In genomic region chr12:79162948-79163347, GRCh38 we compare ENCODE assay signal across 30 cellular contexts.
DNase-seq lines count a peak whose midpoint lies in the region; ATAC-seq and TF ChIP-seq lines count a peak whose summit lies in the region.
"Had no signal": no experiment of that assay in that cellular context is flagged by ENCODE, and none has a peak within 500 bp of the region (broad histone marks: within the 10 kb centered on the region; RNA-seq: fewer than 3 reads in every experiment).

No MANE protein-coding gene starts in this region.

- intact Hi-C loops in IMR-90 (cut with micrococcal nuclease): no loop called here
- intact Hi-C loops in activated CD4-positive, alpha-beta T cell treated with anti-CD3 and anti-CD28 coated beads, Interleukin-2, amount 10 ng/mL, durations not matched to agents 24 days and 14 days (cut with micrococcal nuclease): no loop called here

- no peak overlapping the region for H3K56ac ChIP-seq in IMR-90 (ENCODE audit: extremely low read depth, insufficient read depth, low read length)

- no peak overlapping the region for H2AK9ac ChIP-seq in IMR-90 (replicated peaks; ENCODE audit: low read depth, low read length, poor library complexity)

- WGBS in IMR-90 (ENCODE audit: extremely low coverage in 2 of 2, insufficient read length in 1 of 2), 2 experiments: 60% methylated on average over 1 of the region's 1 CpG; no CpG with 5 or more reads in 1 of the 2 experiments

- H3K27ac ChIP-seq in IMR-90 (ENCODE audit: insufficient read depth, low read length): no peak overlapping the region
- H3K27ac ChIP-seq: A549, PC-9, testis, uterus had no signal

- POLR2A ChIA-PET in IMR-90 (lab: Charles Lee; ENCODE audit: unreplicated experiment): no interaction called here

- DNase-seq in Ammon's horn (ENCODE audit: low spot score): peak; percentile 18
- DNase-seq in IMR-90: no peak
- DNase-seq in adipocyte (ENCODE audit: low read depth): peak; percentile 16
- DNase-seq in activated CD4-positive, alpha-beta T cell treated with anti-CD3 and anti-CD28 coated beads, Interleukin-2, amount 10 ng/mL, durations not matched to agents 24 days and 14 days: no peak
- DNase-seq in cortex of kidney (lab: John Stamatoyannopoulos, UW): no peak
- no peak for DNase-seq in NCI-H2196 treated with DMSO at 0.1 percent for 48 hours (lab: John Stamatoyannopoulos, UW; ENCODE audit: unreplicated experiment)
- DNase-seq: activated B cell treated with CpG ODN at 0.5 μM for 24 hours; activated naive CD4-positive, alpha-beta T cell treated with anti-CD3 and anti-CD28 coated beads for 36 hours; anterior cingulate cortex; CD8-positive, alpha-beta memory T cell; effector memory CD4-positive, alpha-beta T cell; erythroblast; HFFc6; midbrain; naive thymus-derived CD8-positive, alpha-beta T cell; NCI-H1105 treated with DMSO at 0.1 percent for 48 hours; NCI-H2029 treated with DMSO at 0.1 percent for 48 hours; NCI-H446; NCI-H82; PC-9; SHP77 treated with DMSO at 0.1 percent for 48 hours; stimulated activated naive CD8-positive, alpha-beta T cell treated with anti-CD3 and anti-CD28 coated beads, Interleukin-15, Interleukin-2, amounts not matched to agents 100 U/mL and 50 U/mL, for 24 hours; SW 1271; testis; uterus had no signal

- no peak for TF ChIP-seq POLR2A in IMR-90 (IDR thresholded peaks at IDR 0.05; ENCODE audit: low read depth, low read length)

- peak; percentile 50 for ATAC-seq in GM21390 (IDR thresholded peaks at IDR 0.05; ENCODE audit: unreplicated experiment)
- ATAC-seq in IMR-90 (ENCODE audit: low read depth): peak; percentile 49
- no peak for ATAC-seq in GM21576 (IDR thresholded peaks at IDR 0.05; ENCODE audit: unreplicated experiment)
- ATAC-seq: A549; GM23338; naive thymus-derived CD8-positive, alpha-beta T cell; stimulated activated naive CD8-positive, alpha-beta T cell treated with anti-CD3 and anti-CD28 coated beads, Interleukin-15, Interleukin-2, amounts not matched to agents 100 U/mL and 50 U/mL, for 24 hours had no signal

- H3K4me2 ChIP-seq in IMR-90 (ENCODE audit: low read depth, low read length): no peak overlapping the region
- H3K4me2 ChIP-seq: A549, GM23338, PC-9 had no signal

- no peaks in the 10 kb centered on the region for H3K4me1 Mint-ChIP-seq in activated CD4-positive, alpha-beta T cell treated with anti-CD3 and anti-CD28 coated beads, Interleukin-2, amount 10 ng/mL, durations not matched to agents 24 days and 14 days
- H3K4me1 Mint-ChIP-seq: activated B cell treated with CpG ODN at 0.5 μM for 24 hours; B cell; CD8-positive, alpha-beta memory T cell; GM23338; naive thymus-derived CD8-positive, alpha-beta T cell had no signal

- TF ChIP-seq CTCF in IMR-90 (conservative IDR thresholded peaks at IDR 0.05; ENCODE audit: low read depth, low read length): no peak

- H2AK5ac ChIP-seq in IMR-90 (ENCODE audit: low read depth, low read length): no peak overlapping the region

- H3K4me3 ChIP-seq in IMR-90 (ENCODE audit: insufficient read depth, low read depth, low read length): no peak overlapping the region
- no peak overlapping the region for H3K4me3 ChIP-seq in adipocyte (ENCODE audit: low read length)
- H3K4me3 ChIP-seq: A549, GM23338, PC-9, testis, uterus had no signal

- TF ChIP-seq RAD21 in IMR-90 (IDR thresholded peaks at IDR 0.05; ENCODE audit: low read length): no peak

- H3K27me3 ChIP-seq in IMR-90 (ENCODE audit: control insufficient read depth, insufficient read depth, low read length) (no peaks in the 10 kb centered on the region), adipocyte (replicated peaks; ENCODE audit: control insufficient read depth, insufficient read depth, low read length) (no peaks in the 10 kb centered on the region)
- H3K27me3 ChIP-seq: testis, uterus had no signal

- H3K4ac ChIP-seq in IMR-90 (ENCODE audit: low read depth, low read length): no peak overlapping the region

- no peak overlapping the region for H2AFZ ChIP-seq in IMR-90 (replicated peaks; ENCODE audit: low read length, poor library complexity)
- H2AFZ ChIP-seq: GM23338, PC-9 had no signal

- CTCF ChIA-PET in IMR-90 (lab: Yijun Ruan, JAX): interaction anchor here (0.6 to 1.1 kb wide), 2 partner anchors 11 to 16 kb away, joined by 3 to 5 read pairs; no protein-coding TSS in a partner anchor

- H3K9me3 Mint-ChIP-seq in activated CD4-positive, alpha-beta T cell treated with anti-CD3 and anti-CD28 coated beads, Interleukin-2, amount 10 ng/mL, durations not matched to agents 24 days and 14 days: no peaks in the 10 kb centered on the region
- H3K9me3 Mint-ChIP-seq: activated B cell treated with CpG ODN at 0.5 μM for 24 hours, GM23338, HFFc6 had no signal

- in situ Hi-C loops in IMR-90 (cut with MboI; ENCODE audit: low sequenced_read_pairs): no loop called here

- no peak overlapping the region for H4K8ac ChIP-seq in IMR-90 (ENCODE audit: low read depth in 2 of 2, low read length in 2 of 2)

- no peak overlapping the region for H3K23ac ChIP-seq in IMR-90 (ENCODE audit: low read depth, low read length)

- H3K9me3 ChIP-seq in IMR-90 (ENCODE audit: control insufficient read depth, insufficient read depth, low read length): no peaks in the 10 kb centered on the region
- no peaks in the 10 kb centered on the region for H3K9me3 ChIP-seq in adipocyte (ENCODE audit: control insufficient read depth, low read length)
- H3K9me3 ChIP-seq: A549, testis, uterus had no signal

- H3K9me1 ChIP-seq in IMR-90 (ENCODE audit: insufficient read depth, low read length): no peaks in the 10 kb centered on the region

- H3K79me1 ChIP-seq in IMR-90 (ENCODE audit: low read depth in 1 of 2, low read length in 2 of 2): no peaks in the 10 kb centered on the region

- H2BK20ac ChIP-seq in IMR-90 (ENCODE audit: low read depth, low read length): no peak overlapping the region

- no peak overlapping the region for H3K27ac Mint-ChIP-seq in activated CD4-positive, alpha-beta T cell treated with anti-CD3 and anti-CD28 coated beads, Interleukin-2, amount 10 ng/mL, durations not matched to agents 24 days and 14 days
- H3K27ac Mint-ChIP-seq: activated B cell treated with CpG ODN at 0.5 μM for 24 hours; activated naive CD4-positive, alpha-beta T cell treated with anti-CD3 and anti-CD28 coated beads for 36 hours; B cell; CD8-positive, alpha-beta memory T cell; GM23338; HFFc6; naive thymus-derived CD8-positive, alpha-beta T cell had no signal

- no peak overlapping the region for H4K91ac ChIP-seq in IMR-90 (ENCODE audit: insufficient read depth, low read depth, low read length)

- no peak overlapping the region for H2BK120ac ChIP-seq in IMR-90 (ENCODE audit: low read depth, low read length)

- H3K36me3 Mint-ChIP-seq in activated CD4-positive, alpha-beta T cell treated with anti-CD3 and anti-CD28 coated beads, Interleukin-2, amount 10 ng/mL, durations not matched to agents 24 days and 14 days (ENCODE audit: low read depth): no peaks in the 10 kb centered on the region
- H3K36me3 Mint-ChIP-seq: CD8-positive, alpha-beta memory T cell; naive thymus-derived CD8-positive, alpha-beta T cell had no signal

- no peaks in the 10 kb centered on the region for H4K20me1 ChIP-seq in IMR-90 (ENCODE audit: insufficient read depth, low read length)

- no peak overlapping the region for H4K5ac ChIP-seq in IMR-90 (ENCODE audit: low read depth, low read length)

- no peaks in the 10 kb centered on the region for H3K27me3 Mint-ChIP-seq in activated CD4-positive, alpha-beta T cell treated with anti-CD3 and anti-CD28 coated beads, Interleukin-2, amount 10 ng/mL, durations not matched to agents 24 days and 14 days
- H3K27me3 Mint-ChIP-seq: activated B cell treated with CpG ODN at 0.5 μM for 24 hours; B cell; CD8-positive, alpha-beta memory T cell; naive thymus-derived CD8-positive, alpha-beta T cell had no signal

- no peak overlapping the region for H3K9ac ChIP-seq in IMR-90 (ENCODE audit: low read depth, low read length)
- no peak overlapping the region for H3K9ac ChIP-seq in adipocyte (ENCODE audit: low read length)

- no peak overlapping the region for H2BK15ac ChIP-seq in IMR-90 (ENCODE audit: low read depth, low read length)

- H3K4me1 ChIP-seq in IMR-90 (ENCODE audit: control insufficient read depth, insufficient read depth, low read length) (no peaks in the 10 kb centered on the region), adipocyte (ENCODE audit: control insufficient read depth, insufficient read depth, low read length) (no peaks in the 10 kb centered on the region)
- H3K4me1 ChIP-seq: testis, uterus had no signal

- H3K4me3 Mint-ChIP-seq in activated CD4-positive, alpha-beta T cell treated with anti-CD3 and anti-CD28 coated beads, Interleukin-2, amount 10 ng/mL, durations not matched to agents 24 days and 14 days: no peak overlapping the region
- H3K4me3 Mint-ChIP-seq: activated B cell treated with CpG ODN at 0.5 μM for 24 hours; activated naive CD4-positive, alpha-beta T cell treated with anti-CD3 and anti-CD28 coated beads for 36 hours; B cell; CD8-positive, alpha-beta memory T cell; GM23338; HFFc6; naive thymus-derived CD8-positive, alpha-beta T cell had no signal

- dilution Hi-C loops in IMR-90 (cut with HindIII; ENCODE audit: low sequenced_read_pairs, unreplicated experiment): no loop called here

- no peak overlapping the region for H3K14ac ChIP-seq in IMR-90 (replicated peaks; ENCODE audit: low read depth, low read length)

- no peak overlapping the region for H3K18ac ChIP-seq in IMR-90 (ENCODE audit: low read depth, low read length)

- no TSS peak for BruUV-seq in IMR-90 (replicated peaks; lab: Mats Ljungman, UMichigan)

- H2BK5ac ChIP-seq in IMR-90 (ENCODE audit: low read depth, low read length, poor library complexity, severe bottlenecking): no peak overlapping the region

- H3K36me3 ChIP-seq in IMR-90 (ENCODE audit: control insufficient read depth, insufficient read depth, low read length) (no peaks in the 10 kb centered on the region), adipocyte (ENCODE audit: control insufficient read depth, insufficient read depth, low read length, severe bottlenecking) (no peaks in the 10 kb centered on the region)
- H3K36me3 ChIP-seq: uterus had no signal

TF ChIP-seq in IMR-90, 13 proteins besides CTCF, POLR2A, EP300 and RAD21:
- TF ChIP-seq RCOR1 (IDR thresholded peaks at IDR 0.05; ENCODE audit: insufficient replicate concordance, low read length) (no peak), RFX5 (IDR thresholded peaks at IDR 0.05; ENCODE audit: low read depth, low read length) (no peak), MAZ (IDR thresholded peaks at IDR 0.05; ENCODE audit: borderline replicate concordance, low read depth, low read length) (no peak), SMC3 (IDR thresholded peaks at IDR 0.05; ENCODE audit: low read depth, low read length) (no peak), MAFK (IDR thresholded peaks at IDR 0.05; ENCODE audit: low read depth, low read length) (no peak), CEBPB (IDR thresholded peaks at IDR 0.05; ENCODE audit: low read depth, low read length) (no peak), NFE2L2 (IDR thresholded peaks at IDR 0.05; ENCODE audit: low read depth, low read length) (no peak)

Comparison
In these comparisons a context has a peak if more than half of its experiments do, and no peak if none do; other contexts are left out.
1. DNase-seq: peak in Ammon's horn (single experiment) and adipocyte (single experiment); none in IMR-90 (single experiment), activated CD4-positive, alpha-beta T cell treated with anti-CD3 and anti-CD28 coated beads, Interleukin-2, amount 10 ng/mL, durations not matched to agents 24 days and 14 days (single experiment), cortex of kidney (single experiment) and NCI-H2196 treated with DMSO at 0.1 percent for 48 hours (single experiment).